17 cellular contexts compared by ENCODE assay signal in the genomic region with DNA sequence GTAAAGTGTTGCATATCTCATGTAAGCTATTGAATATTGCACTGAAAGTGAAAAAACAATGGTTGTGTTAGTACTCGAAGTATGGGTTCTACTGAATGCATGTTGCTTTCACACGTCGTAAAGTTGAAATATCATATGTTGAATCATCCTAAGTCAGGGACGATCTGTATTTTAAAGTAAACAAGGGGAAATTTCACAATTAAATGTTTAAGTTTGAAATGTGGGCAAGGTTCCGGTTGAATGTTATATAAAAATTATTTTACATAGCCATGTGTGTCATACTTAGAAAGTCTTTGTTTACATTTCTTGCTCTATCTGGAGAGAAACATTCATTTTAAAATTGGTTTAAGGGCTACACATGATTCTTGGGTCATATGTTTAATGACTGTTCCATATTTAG.
"Had no signal": no experiment of that assay in that cellular context is flagged by ENCODE, and none has a peak within 500 bp of the region (broad histone marks: within the 10 kb centered on the region; RNA-seq: fewer than 3 reads in every experiment).

No MANE protein-coding gene starts in this region.

- H3K27ac ChIP-seq: foreskin keratinocyte, ovary, right atrium auricular region, sigmoid colon, stomach, thoracic aorta, transverse colon had no signal

- H3K36me3 ChIP-seq: ovary, right atrium auricular region, stomach, thoracic aorta, transverse colon had no signal

- ATAC-seq: esophagus mucosa; foreskin keratinocyte; naive thymus-derived CD4-positive, alpha-beta T cell had no signal

- DNase-seq: effector memory CD4-positive, alpha-beta T cell; foreskin keratinocyte; immature natural killer cell; mammary epithelial cell; naive thymus-derived CD4-positive, alpha-beta T cell; nucleus accumbens; ovary; sigmoid colon; small intestine; stimulated activated CD4-positive, alpha-beta T cell treated with anti-CD3 and anti-CD28 coated beads, Interleukin-12 subunit alpha, Interleukin-12 subunit beta, amount 100 ng/mL, for 4 hours; stimulated activated naive CD4-positive, alpha-beta T cell; stomach; substantia nigra; transverse colon had no signal

- H3K4me3 ChIP-seq: ovary, right atrium auricular region, sigmoid colon, stomach, thoracic aorta, transverse colon had no signal

- H3K9me3 ChIP-seq: ovary, right atrium auricular region, sigmoid colon, stomach, thoracic aorta, transverse colon had no signal

- H3K4me1 ChIP-seq: foreskin keratinocyte, sigmoid colon, transverse colon had no signal

- H3K27me3 ChIP-seq: foreskin keratinocyte, ovary, right atrium auricular region, sigmoid colon, stomach, transverse colon had no signal
